In the genomic region with DNA sequence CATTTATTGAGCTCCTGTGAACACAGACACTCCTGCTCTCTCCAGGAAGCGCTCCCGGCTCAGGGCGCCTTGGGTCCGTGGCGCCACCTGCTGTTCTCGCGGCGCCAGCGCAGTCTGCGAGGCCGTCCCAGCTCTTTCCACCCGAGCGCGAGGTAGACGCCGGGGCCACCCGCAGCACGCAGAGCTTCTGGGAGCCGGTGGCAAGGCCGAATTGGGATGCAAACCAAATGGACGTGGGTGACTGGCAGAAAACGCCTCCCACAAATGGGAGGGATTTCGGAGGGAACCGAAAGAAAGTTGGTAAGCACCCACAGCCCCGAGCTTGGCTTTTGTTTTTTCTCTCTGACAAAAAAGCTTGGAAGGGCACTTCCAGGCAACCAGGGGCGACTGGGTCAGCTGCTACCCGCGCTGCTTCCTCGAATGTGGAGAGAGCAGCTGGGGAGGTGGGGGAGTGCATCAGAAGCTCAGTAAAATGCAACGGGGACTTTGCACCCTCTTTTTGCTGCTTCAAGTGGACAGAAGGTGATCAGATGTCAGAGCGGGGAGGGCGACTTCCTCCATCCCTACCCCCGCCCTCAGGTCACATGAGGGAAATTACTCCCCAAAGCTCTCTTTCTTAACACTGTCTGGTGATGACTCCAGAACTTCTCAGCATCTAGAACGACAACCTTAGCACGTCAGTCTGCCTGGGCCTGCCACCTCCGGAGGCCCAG, we compare ENCODE assay signal across 1 cellular context.
TF ChIP-seq lines count a peak whose summit lies in the region.

No MANE protein-coding gene starts in this region.

TF ChIP-seq in HepG2, 621 proteins besides CTCF, POLR2A, EP300 and RAD21 (continued from another document and continues in another):
- TF ChIP-seq ZNF350 (CRISPR knock-in tag; IDR thresholded peaks at IDR 0.05; ENCODE audit: borderline replicate concordance, low read depth) (peak; percentile 91; the same call in 1 of the 2 replicates), KLF6 (CRISPR knock-in tag; IDR thresholded peaks at IDR 0.05) (0 out of 2 replicates have a peak, but pooled peaks have one; percentile 34), TSC22D2 (CRISPR knock-in tag; IDR thresholded peaks at IDR 0.05; ENCODE audit: borderline replicate concordance) (peak; percentile 76; the same call in 1 of the 2 replicates), RFXANK (CRISPR knock-in tag; IDR thresholded peaks at IDR 0.05) (0 out of 2 replicates have a peak, but pooled peaks have one; percentile 51), ZSCAN22 (CRISPR knock-in tag; IDR thresholded peaks at IDR 0.05) (0 out of 2 replicates have a peak, but pooled peaks have one; percentile 54), SCMH1 (CRISPR knock-in tag; IDR thresholded peaks at IDR 0.05; ENCODE audit: borderline replicate concordance) (no peak), SIX1 (CRISPR knock-in tag; IDR thresholded peaks at IDR 0.05; ENCODE audit: borderline replicate concordance) (peak; percentile 69; the same call in 1 of the 2 replicates), ZC3H4 (CRISPR knock-in tag; IDR thresholded peaks at IDR 0.05; ENCODE audit: borderline replicate concordance) (0 out of 2 replicates have a peak, but pooled peaks have one; percentile 48), ZSCAN20 (CRISPR knock-in tag; IDR thresholded peaks at IDR 0.05; ENCODE audit: borderline replicate concordance) (no peak), RNF2 (conservative IDR thresholded peaks at IDR 0.05; ENCODE audit: low read depth) (peak; percentile 57; the same call in 1 of the 2 replicates), TBP (CRISPR knock-in tag; IDR thresholded peaks at IDR 0.05) (no peak), ZNF292 (CRISPR knock-in tag; IDR thresholded peaks at IDR 0.05; ENCODE audit: borderline replicate concordance, low read depth) (peak; percentile 97), ATF7-NPFF (CRISPR knock-in tag; IDR thresholded peaks at IDR 0.05; ENCODE audit: low read depth) (no peak), ZFP41 (CRISPR knock-in tag; IDR thresholded peaks at IDR 0.05; ENCODE audit: borderline replicate concordance) (no peak), ZNF230 (CRISPR knock-in tag; IDR thresholded peaks at IDR 0.05) (peak; percentile 80), KLF15 (CRISPR knock-in tag; IDR thresholded peaks at IDR 0.05; ENCODE audit: borderline replicate concordance) (no peak), SMARCC2 (IDR thresholded peaks at IDR 0.05) (no peak), TBX3 (IDR thresholded peaks at IDR 0.05; ENCODE audit: borderline replicate concordance) (no peak), KAT8 (CRISPR knock-in tag; IDR thresholded peaks at IDR 0.05) (peak; percentile 59), ZNF607 (CRISPR knock-in tag; IDR thresholded peaks at IDR 0.05; ENCODE audit: borderline replicate concordance) (peak; percentile 80; the same call in 1 of the 2 replicates), ZIK1 (CRISPR knock-in tag; IDR thresholded peaks at IDR 0.05; ENCODE audit: borderline replicate concordance, low read depth) (no peak; the same call in 1 of the 2 replicates), FOXK2 (IDR thresholded peaks at IDR 0.05) (no peak)
- TF ChIP-seq, protein P1, sequence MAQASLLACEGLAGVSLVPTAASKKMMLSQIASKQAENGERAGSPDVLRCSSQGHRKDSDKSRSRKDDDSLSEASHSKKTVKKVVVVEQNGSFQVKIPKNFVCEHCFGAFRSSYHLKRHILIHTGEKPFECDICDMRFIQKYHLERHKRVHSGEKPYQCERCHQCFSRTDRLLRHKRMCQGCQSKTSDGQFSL (CRISPR knock-in tag; IDR thresholded peaks at IDR 0.05), result no peak
- TF ChIP-seq, protein P2, sequence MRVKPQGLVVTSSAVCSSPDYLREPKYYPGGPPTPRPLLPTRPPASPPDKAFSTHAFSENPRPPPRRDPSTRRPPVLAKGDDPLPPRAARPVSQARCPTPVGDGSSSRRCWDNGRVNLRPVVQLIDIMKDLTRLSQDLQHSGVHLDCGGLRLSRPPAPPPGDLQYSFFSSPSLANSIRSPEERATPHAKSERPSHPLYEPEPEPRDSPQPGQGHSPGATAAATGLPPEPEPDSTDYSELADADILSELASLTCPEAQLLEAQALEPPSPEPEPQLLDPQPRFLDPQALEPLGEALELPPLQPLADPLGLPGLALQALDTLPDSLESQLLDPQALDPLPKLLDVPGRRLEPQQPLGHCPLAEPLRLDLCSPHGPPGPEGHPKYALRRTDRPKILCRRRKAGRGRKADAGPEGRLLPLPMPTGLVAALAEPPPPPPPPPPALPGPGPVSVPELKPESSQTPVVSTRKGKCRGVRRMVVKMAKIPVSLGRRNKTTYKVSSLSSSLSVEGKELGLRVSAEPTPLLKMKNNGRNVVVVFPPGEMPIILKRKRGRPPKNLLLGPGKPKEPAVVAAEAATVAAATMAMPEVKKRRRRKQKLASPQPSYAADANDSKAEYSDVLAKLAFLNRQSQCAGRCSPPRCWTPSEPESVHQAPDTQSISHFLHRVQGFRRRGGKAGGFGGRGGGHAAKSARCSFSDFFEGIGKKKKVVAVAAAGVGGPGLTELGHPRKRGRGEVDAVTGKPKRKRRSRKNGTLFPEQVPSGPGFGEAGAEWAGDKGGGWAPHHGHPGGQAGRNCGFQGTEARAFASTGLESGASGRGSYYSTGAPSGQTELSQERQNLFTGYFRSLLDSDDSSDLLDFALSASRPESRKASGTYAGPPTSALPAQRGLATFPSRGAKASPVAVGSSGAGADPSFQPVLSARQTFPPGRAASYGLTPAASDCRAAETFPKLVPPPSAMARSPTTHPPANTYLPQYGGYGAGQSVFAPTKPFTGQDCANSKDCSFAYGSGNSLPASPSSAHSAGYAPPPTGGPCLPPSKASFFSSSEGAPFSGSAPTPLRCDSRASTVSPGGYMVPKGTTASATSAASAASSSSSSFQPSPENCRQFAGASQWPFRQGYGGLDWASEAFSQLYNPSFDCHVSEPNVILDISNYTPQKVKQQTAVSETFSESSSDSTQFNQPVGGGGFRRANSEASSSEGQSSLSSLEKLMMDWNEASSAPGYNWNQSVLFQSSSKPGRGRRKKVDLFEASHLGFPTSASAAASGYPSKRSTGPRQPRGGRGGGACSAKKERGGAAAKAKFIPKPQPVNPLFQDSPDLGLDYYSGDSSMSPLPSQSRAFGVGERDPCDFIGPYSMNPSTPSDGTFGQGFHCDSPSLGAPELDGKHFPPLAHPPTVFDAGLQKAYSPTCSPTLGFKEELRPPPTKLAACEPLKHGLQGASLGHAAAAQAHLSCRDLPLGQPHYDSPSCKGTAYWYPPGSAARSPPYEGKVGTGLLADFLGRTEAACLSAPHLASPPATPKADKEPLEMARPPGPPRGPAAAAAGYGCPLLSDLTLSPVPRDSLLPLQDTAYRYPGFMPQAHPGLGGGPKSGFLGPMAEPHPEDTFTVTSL (CRISPR knock-in tag; IDR thresholded peaks at IDR 0.05; ENCODE audit: borderline replicate concordance), result peak; percentile 52; the same call in 1 of the 2 replicates
- TF ChIP-seq, protein P3, sequence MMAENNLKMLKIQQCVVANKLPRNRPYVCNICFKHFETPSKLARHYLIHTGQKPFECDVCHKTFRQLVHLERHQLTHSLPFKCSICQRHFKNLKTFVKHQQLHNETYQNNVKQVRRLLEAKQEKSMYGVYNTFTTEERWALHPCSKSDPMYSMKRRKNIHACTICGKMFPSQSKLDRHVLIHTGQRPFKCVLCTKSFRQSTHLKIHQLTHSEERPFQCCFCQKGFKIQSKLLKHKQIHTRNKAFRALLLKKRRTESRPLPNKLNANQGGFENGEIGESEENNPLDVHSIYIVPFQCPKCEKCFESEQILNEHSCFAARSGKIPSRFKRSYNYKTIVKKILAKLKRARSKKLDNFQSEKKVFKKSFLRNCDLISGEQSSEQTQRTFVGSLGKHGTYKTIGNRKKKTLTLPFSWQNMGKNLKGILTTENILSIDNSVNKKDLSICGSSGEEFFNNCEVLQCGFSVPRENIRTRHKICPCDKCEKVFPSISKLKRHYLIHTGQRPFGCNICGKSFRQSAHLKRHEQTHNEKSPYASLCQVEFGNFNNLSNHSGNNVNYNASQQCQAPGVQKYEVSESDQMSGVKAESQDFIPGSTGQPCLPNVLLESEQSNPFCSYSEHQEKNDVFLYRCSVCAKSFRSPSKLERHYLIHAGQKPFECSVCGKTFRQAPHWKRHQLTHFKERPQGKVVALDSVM (CRISPR knock-in tag; IDR thresholded peaks at IDR 0.05), result peak; percentile 68
- TF ChIP-seq, protein P4, sequence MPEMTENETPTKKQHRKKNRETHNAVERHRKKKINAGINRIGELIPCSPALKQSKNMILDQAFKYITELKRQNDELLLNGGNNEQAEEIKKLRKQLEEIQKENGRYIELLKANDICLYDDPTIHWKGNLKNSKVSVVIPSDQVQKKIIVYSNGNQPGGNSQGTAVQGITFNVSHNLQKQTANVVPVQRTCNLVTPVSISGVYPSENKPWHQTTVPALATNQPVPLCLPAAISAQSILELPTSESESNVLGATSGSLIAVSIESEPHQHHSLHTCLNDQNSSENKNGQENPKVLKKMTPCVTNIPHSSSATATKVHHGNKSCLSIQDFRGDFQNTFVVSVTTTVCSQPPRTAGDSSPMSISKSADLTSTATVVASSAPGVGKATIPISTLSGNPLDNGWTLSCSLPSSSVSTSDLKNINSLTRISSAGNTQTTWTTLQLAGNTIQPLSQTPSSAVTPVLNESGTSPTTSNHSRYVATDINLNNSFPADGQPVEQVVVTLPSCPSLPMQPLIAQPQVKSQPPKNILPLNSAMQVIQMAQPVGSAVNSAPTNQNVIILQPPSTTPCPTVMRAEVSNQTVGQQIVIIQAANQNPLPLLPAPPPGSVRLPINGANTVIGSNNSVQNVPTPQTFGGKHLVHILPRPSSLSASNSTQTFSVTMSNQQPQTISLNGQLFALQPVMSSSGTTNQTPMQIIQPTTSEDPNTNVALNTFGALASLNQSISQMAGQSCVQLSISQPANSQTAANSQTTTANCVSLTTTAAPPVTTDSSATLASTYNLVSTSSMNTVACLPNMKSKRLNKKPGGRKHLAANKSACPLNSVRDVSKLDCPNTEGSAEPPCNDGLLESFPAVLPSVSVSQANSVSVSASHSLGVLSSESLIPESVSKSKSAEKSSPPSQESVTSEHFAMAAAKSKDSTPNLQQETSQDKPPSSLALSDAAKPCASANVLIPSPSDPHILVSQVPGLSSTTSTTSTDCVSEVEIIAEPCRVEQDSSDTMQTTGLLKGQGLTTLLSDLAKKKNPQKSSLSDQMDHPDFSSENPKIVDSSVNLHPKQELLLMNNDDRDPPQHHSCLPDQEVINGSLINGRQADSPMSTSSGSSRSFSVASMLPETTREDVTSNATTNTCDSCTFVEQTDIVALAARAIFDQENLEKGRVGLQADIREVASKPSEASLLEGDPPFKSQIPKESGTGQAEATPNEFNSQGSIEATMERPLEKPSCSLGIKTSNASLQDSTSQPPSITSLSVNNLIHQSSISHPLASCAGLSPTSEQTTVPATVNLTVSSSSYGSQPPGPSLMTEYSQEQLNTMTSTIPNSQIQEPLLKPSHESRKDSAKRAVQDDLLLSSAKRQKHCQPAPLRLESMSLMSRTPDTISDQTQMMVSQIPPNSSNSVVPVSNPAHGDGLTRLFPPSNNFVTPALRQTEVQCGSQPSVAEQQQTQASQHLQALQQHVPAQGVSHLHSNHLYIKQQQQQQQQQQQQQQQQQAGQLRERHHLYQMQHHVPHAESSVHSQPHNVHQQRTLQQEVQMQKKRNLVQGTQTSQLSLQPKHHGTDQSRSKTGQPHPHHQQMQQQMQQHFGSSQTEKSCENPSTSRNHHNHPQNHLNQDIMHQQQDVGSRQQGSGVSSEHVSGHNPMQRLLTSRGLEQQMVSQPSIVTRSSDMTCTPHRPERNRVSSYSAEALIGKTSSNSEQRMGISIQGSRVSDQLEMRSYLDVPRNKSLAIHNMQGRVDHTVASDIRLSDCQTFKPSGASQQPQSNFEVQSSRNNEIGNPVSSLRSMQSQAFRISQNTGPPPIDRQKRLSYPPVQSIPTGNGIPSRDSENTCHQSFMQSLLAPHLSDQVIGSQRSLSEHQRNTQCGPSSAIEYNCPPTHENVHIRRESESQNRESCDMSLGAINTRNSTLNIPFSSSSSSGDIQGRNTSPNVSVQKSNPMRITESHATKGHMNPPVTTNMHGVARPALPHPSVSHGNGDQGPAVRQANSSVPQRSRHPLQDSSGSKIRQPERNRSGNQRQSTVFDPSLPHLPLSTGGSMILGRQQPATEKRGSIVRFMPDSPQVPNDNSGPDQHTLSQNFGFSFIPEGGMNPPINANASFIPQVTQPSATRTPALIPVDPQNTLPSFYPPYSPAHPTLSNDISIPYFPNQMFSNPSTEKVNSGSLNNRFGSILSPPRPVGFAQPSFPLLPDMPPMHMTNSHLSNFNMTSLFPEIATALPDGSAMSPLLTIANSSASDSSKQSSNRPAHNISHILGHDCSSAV (CRISPR knock-in tag; IDR thresholded peaks at IDR 0.05; ENCODE audit: borderline replicate concordance), result no peak
- TF ChIP-seq, protein P5, sequence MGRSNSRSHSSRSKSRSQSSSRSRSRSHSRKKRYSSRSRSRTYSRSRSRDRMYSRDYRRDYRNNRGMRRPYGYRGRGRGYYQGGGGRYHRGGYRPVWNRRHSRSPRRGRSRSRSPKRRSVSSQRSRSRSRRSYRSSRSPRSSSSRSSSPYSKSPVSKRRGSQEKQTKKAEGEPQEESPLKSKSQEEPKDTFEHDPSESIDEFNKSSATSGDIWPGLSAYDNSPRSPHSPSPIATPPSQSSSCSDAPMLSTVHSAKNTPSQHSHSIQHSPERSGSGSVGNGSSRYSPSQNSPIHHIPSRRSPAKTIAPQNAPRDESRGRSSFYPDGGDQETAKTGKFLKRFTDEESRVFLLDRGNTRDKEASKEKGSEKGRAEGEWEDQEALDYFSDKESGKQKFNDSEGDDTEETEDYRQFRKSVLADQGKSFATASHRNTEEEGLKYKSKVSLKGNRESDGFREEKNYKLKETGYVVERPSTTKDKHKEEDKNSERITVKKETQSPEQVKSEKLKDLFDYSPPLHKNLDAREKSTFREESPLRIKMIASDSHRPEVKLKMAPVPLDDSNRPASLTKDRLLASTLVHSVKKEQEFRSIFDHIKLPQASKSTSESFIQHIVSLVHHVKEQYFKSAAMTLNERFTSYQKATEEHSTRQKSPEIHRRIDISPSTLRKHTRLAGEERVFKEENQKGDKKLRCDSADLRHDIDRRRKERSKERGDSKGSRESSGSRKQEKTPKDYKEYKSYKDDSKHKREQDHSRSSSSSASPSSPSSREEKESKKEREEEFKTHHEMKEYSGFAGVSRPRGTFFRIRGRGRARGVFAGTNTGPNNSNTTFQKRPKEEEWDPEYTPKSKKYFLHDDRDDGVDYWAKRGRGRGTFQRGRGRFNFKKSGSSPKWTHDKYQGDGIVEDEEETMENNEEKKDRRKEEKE (IDR thresholded peaks at IDR 0.05), result no peak
